In genomic region chr22:24091551-24092420, GRCh38 we compare ENCODE assay signal across 19 cellular contexts.
A peak's percentile ranks its signal among the peaks of the same experiment; 100 is the strongest.
DNase-seq lines count a peak whose midpoint lies in the region; ATAC-seq and TF ChIP-seq lines count a peak whose summit lies in the region.
"Had no signal": no experiment of that assay in that cellular context is flagged by ENCODE, and none has a peak within 500 bp of the region (broad histone marks: within the 10 kb centered on the region; RNA-seq: fewer than 3 reads in every experiment).

No MANE protein-coding gene starts in this region.

- H3K4me3 ChIP-seq in right atrium auricular region = no peak overlapping the region
- H3K4me3 ChIP-seq: SJSA1, tibial artery had no signal

- peak; percentile 34 for DNase-seq in SK-N-DZ (ENCODE audit: low spot score)
- DNase-seq in central memory CD8-positive, alpha-beta T cell (ENCODE audit: low spot score in 2 of 2) = no peak
- DNase-seq in right atrium auricular region (ENCODE audit: low spot score) = peak; percentile 69
- no peak for DNase-seq in stimulated activated effector memory CD8-positive, alpha-beta T cell treated with anti-CD3 and anti-CD28 coated beads, Interleukin-12 subunit alpha, Interleukin-12 subunit beta, amount 100 ng/mL, for 72 hours (ENCODE audit: low spot score in 2 of 2)
- no peak for DNase-seq in AG08396 (ENCODE audit: low spot score)
- DNase-seq in CD4-positive, alpha-beta T cell = no peak
- DNase-seq: activated CD4-positive, CD25-positive, alpha-beta regulatory T cell treated with anti-CD3 and anti-CD28 coated beads, Interleukin-2, amount 50 U/mL, for 72 hours; activated naive CD8-positive, alpha-beta T cell treated with anti-CD3 and anti-CD28 coated beads, Interleukin-2, amount 50 U/mL, for 24 hours; CD8-positive, alpha-beta T cell; naive thymus-derived CD8-positive, alpha-beta T cell; NCI-H187; NCI-H226; stimulated activated CD4-positive, alpha-beta T cell treated with anti-CD3 and anti-CD28 coated beads, Interleukin-2, amount 100 ng/mL, for 24 hours; stimulated activated naive CD4-positive, alpha-beta T cell had no signal

- H3K27ac Mint-ChIP-seq in central memory CD8-positive, alpha-beta T cell (ENCODE audit: low read depth) = peak overlapping the region; percentile 19
- H3K27ac Mint-ChIP-seq in stimulated activated effector memory CD8-positive, alpha-beta T cell treated with anti-CD3 and anti-CD28 coated beads, Interleukin-12 subunit alpha, Interleukin-12 subunit beta, amount 100 ng/mL, for 72 hours = peak overlapping the region; percentile 54
- H3K27ac Mint-ChIP-seq in CD4-positive, alpha-beta T cell = no peak overlapping the region
- H3K27ac Mint-ChIP-seq: activated naive CD8-positive, alpha-beta T cell treated with anti-CD3 and anti-CD28 coated beads, Interleukin-2, amount 50 U/mL, for 24 hours; activated T-helper 17 cell treated with anti-CD3 and anti-CD28 coated beads, Interleukin-2, amount 50 U/mL, for 72 hours; CD8-positive, alpha-beta T cell had no signal

- CTCF ChIA-PET in CD4-positive, alpha-beta T cell (lab: Charles Lee) = no interaction called here

- H3K27ac ChIP-seq in right atrium auricular region = peak overlapping the region; percentile 64 to 75
- no peak overlapping the region for H3K27ac ChIP-seq in CD4-positive, alpha-beta T cell (ENCODE audit: low read depth, low read length)
- H3K27ac ChIP-seq: parathyroid adenoma, SJSA1, tibial artery had no signal

- peaks cover 33% of the 10 kb centered on the region for H3K36me3 Mint-ChIP-seq in central memory CD8-positive, alpha-beta T cell (ENCODE audit: insufficient read depth)
- H3K36me3 Mint-ChIP-seq in stimulated activated effector memory CD8-positive, alpha-beta T cell treated with anti-CD3 and anti-CD28 coated beads, Interleukin-12 subunit alpha, Interleukin-12 subunit beta, amount 100 ng/mL, for 72 hours = peaks cover 93% of the 10 kb centered on the region
- peaks cover 82% of the 10 kb centered on the region for H3K36me3 Mint-ChIP-seq in CD4-positive, alpha-beta T cell (ENCODE audit: low read depth)

- peak in 1 of 2 donors; percentile 30 for TF ChIP-seq CTCF in right atrium auricular region (IDR thresholded peaks at IDR 0.05)
- TF ChIP-seq CTCF in CD4-positive, alpha-beta T cell (IDR thresholded peaks at IDR 0.05) = no peak

- ATAC-seq in central memory CD8-positive, alpha-beta T cell (replicated peaks; ENCODE audit: extremely low read depth, poor library complexity, severe bottlenecking) = no peak
- ATAC-seq in stimulated activated effector memory CD8-positive, alpha-beta T cell treated with anti-CD3 and anti-CD28 coated beads, Interleukin-12 subunit alpha, Interleukin-12 subunit beta, amount 100 ng/mL, for 72 hours = no peak
- ATAC-seq in HG02678 (IDR thresholded peaks at IDR 0.05; ENCODE audit: unreplicated experiment) = no peak
- ATAC-seq in CD4-positive, alpha-beta T cell (ENCODE audit: poor library complexity) = no peak
- ATAC-seq: activated naive CD8-positive, alpha-beta T cell treated with anti-CD3 and anti-CD28 coated beads, Interleukin-2, amount 50 U/mL, for 24 hours; activated T-helper 17 cell treated with anti-CD3 and anti-CD28 coated beads, Interleukin-2, amount 50 U/mL, for 72 hours; CD8-positive, alpha-beta T cell; naive thymus-derived CD8-positive, alpha-beta T cell had no signal

- no peaks in the 10 kb centered on the region for H3K9me3 Mint-ChIP-seq in central memory CD8-positive, alpha-beta T cell
- no peaks in the 10 kb centered on the region for H3K9me3 Mint-ChIP-seq in stimulated activated effector memory CD8-positive, alpha-beta T cell treated with anti-CD3 and anti-CD28 coated beads, Interleukin-12 subunit alpha, Interleukin-12 subunit beta, amount 100 ng/mL, for 72 hours
- H3K9me3 Mint-ChIP-seq in CD4-positive, alpha-beta T cell = no peaks in the 10 kb centered on the region
- H3K9me3 Mint-ChIP-seq: activated naive CD8-positive, alpha-beta T cell treated with anti-CD3 and anti-CD28 coated beads, Interleukin-2, amount 50 U/mL, for 24 hours; activated T-helper 17 cell treated with anti-CD3 and anti-CD28 coated beads, Interleukin-2, amount 50 U/mL, for 72 hours; CD8-positive, alpha-beta T cell; naive thymus-derived CD8-positive, alpha-beta T cell had no signal

- intact Hi-C loops in CD4-positive, alpha-beta T cell (cut with DNase I, micrococcal nuclease) = no loop called here

- peaks cover 44% of the 10 kb centered on the region for H3K36me3 ChIP-seq in right atrium auricular region

- H3K4me1 Mint-ChIP-seq in central memory CD8-positive, alpha-beta T cell = no peaks in the 10 kb centered on the region
- H3K4me1 Mint-ChIP-seq in stimulated activated effector memory CD8-positive, alpha-beta T cell treated with anti-CD3 and anti-CD28 coated beads, Interleukin-12 subunit alpha, Interleukin-12 subunit beta, amount 100 ng/mL, for 72 hours = no peaks in the 10 kb centered on the region
- H3K4me1 Mint-ChIP-seq in CD4-positive, alpha-beta T cell (ENCODE audit: low read depth) = no peaks in the 10 kb centered on the region
- H3K4me1 Mint-ChIP-seq: activated naive CD8-positive, alpha-beta T cell treated with anti-CD3 and anti-CD28 coated beads, Interleukin-2, amount 50 U/mL, for 24 hours had no signal

- peaks cover 0 to 27% of the 10 kb centered on the region in 2 donors for H3K4me1 ChIP-seq in right atrium auricular region
- H3K4me1 ChIP-seq: parathyroid adenoma, SJSA1, tibial artery had no signal

- no peak overlapping the region for H3K4me3 Mint-ChIP-seq in central memory CD8-positive, alpha-beta T cell
- no peak overlapping the region for H3K4me3 Mint-ChIP-seq in stimulated activated effector memory CD8-positive, alpha-beta T cell treated with anti-CD3 and anti-CD28 coated beads, Interleukin-12 subunit alpha, Interleukin-12 subunit beta, amount 100 ng/mL, for 72 hours
- H3K4me3 Mint-ChIP-seq in CD4-positive, alpha-beta T cell = no peak overlapping the region
- H3K4me3 Mint-ChIP-seq: activated naive CD8-positive, alpha-beta T cell treated with anti-CD3 and anti-CD28 coated beads, Interleukin-2, amount 50 U/mL, for 24 hours; activated T-helper 17 cell treated with anti-CD3 and anti-CD28 coated beads, Interleukin-2, amount 50 U/mL, for 72 hours; CD8-positive, alpha-beta T cell; naive thymus-derived CD8-positive, alpha-beta T cell had no signal

- H3K9me3 ChIP-seq in right atrium auricular region = no peaks in the 10 kb centered on the region
- H3K9me3 ChIP-seq in CD4-positive, alpha-beta T cell (ENCODE audit: control insufficient read depth, low read length) = no peaks in the 10 kb centered on the region
- H3K9me3 ChIP-seq: SJSA1, tibial artery had no signal

- H3K27me3 ChIP-seq in right atrium auricular region = no peaks in the 10 kb centered on the region
- no peaks in the 10 kb centered on the region for H3K27me3 ChIP-seq in CD4-positive, alpha-beta T cell (ENCODE audit: control insufficient read depth, insufficient read depth, low read length)
- H3K27me3 ChIP-seq: SJSA1, tibial artery had no signal

- POLR2A ChIA-PET in CD4-positive, alpha-beta T cell (lab: Charles Lee) = no interaction called here

- no peaks in the 10 kb centered on the region for H3K27me3 Mint-ChIP-seq in central memory CD8-positive, alpha-beta T cell
- H3K27me3 Mint-ChIP-seq in CD4-positive, alpha-beta T cell = no peaks in the 10 kb centered on the region
- H3K27me3 Mint-ChIP-seq: activated naive CD8-positive, alpha-beta T cell treated with anti-CD3 and anti-CD28 coated beads, Interleukin-2, amount 50 U/mL, for 24 hours; activated T-helper 17 cell treated with anti-CD3 and anti-CD28 coated beads, Interleukin-2, amount 50 U/mL, for 72 hours; naive thymus-derived CD8-positive, alpha-beta T cell had no signal

Comparison
In these comparisons a context has a peak if more than half of its experiments do, and no peak if none do; other contexts are left out.
1. DNase-seq: peak in SK-N-DZ (single experiment) and right atrium auricular region (single experiment); none in central memory CD8-positive, alpha-beta T cell (0 of 2), stimulated activated effector memory CD8-positive, alpha-beta T cell treated with anti-CD3 and anti-CD28 coated beads, Interleukin-12 subunit alpha, Interleukin-12 subunit beta, amount 100 ng/mL, for 72 hours (0 of 2), AG08396 (single experiment) and CD4-positive, alpha-beta T cell (0 of 10).